In genomic region chr22:31944700-31945477, GRCh38 we compare ENCODE assay signal across 8 cellular contexts. TPM values are rescaled to one million over a fixed set of nuclear protein-coding genes. Genes with fewer than 3 reads are reported as not detected.
A peak's percentile ranks its signal among the peaks of the same experiment; 100 is the strongest.
DNase-seq lines count a peak whose midpoint lies in the region; ATAC-seq and TF ChIP-seq lines count a peak whose summit lies in the region.

No MANE protein-coding gene starts in this region.

- intact Hi-C loops in dorsolateral prefrontal cortex (cut with DNase I), result loop anchor here (2.0 to 10.0 kb wide), 8 partner anchors 50 to 530 kb away; partner anchors contain the start of genes DEPDC5 (in 2 of the 2), PISD (in 2 of the 2), PRR14L (in 2 of the 2) and FBXO7 (in 1 of the 2)

- no peaks in the 10 kb centered on the region for H3K27me3 ChIP-seq in dorsolateral prefrontal cortex

- TF ChIP-seq CTCF in dorsolateral prefrontal cortex (IDR thresholded peaks at IDR 0.05 in 54 of 56, conservative IDR thresholded peaks at IDR 0.05 in 2 of 56; ENCODE audit: low read depth in 1 of 56, partially characterized antibody in 56 of 56), result peak in 4 of 56 donors; percentile 5 to 23 (median 10)

- H3K27ac Mint-ChIP-seq in stimulated activated memory B cell treated with anti-CD40 and anti-IgM and Interleukin-4, amounts not matched to agents 10 μg/mL and 1 μg/mL and 100 μg/mL, for 72 hours, result no peak overlapping the region

- peak overlapping the region; percentile 84 to 100 (median 99) for H3K27ac ChIP-seq in dorsolateral prefrontal cortex

- peak overlapping the region; percentile 93 for H3K4me3 Mint-ChIP-seq in stimulated activated memory B cell treated with anti-CD40 and anti-IgM and Interleukin-4, amounts not matched to agents 10 μg/mL and 1 μg/mL and 100 μg/mL, for 72 hours

- peak overlapping the region; percentile 56 to 99 (median 91) for H3K4me3 ChIP-seq in dorsolateral prefrontal cortex

- peaks cover 14% of the 10 kb centered on the region for H3K4me1 Mint-ChIP-seq in stimulated activated memory B cell treated with anti-CD40 and anti-IgM and Interleukin-4, amounts not matched to agents 10 μg/mL and 1 μg/mL and 100 μg/mL, for 72 hours

- DNase-seq in ACHN, result peak; percentile 16
- peak; percentile 11 for DNase-seq in T-helper 22 cell (ENCODE audit: low read depth)
- DNase-seq in dorsolateral prefrontal cortex, result peak in 4 of 10 donors; percentile 34 to 69 (median 49)
- peak; percentile 48 for DNase-seq in medulla oblongata (ENCODE audit: extremely low spot score)
- no peak for DNase-seq in DMS79 treated with DMSO at 0.1 percent for 48 hours (lab: John Stamatoyannopoulos, UW)

- H3K27me3 Mint-ChIP-seq in stimulated activated memory B cell treated with anti-CD40 and anti-IgM and Interleukin-4, amounts not matched to agents 10 μg/mL and 1 μg/mL and 100 μg/mL, for 72 hours, result no peaks in the 10 kb centered on the region

- no peaks in the 10 kb centered on the region for H3K9me3 Mint-ChIP-seq in stimulated activated memory B cell treated with anti-CD40 and anti-IgM and Interleukin-4, amounts not matched to agents 10 μg/mL and 1 μg/mL and 100 μg/mL, for 72 hours

- H3K36me3 Mint-ChIP-seq in stimulated activated memory B cell treated with anti-CD40 and anti-IgM and Interleukin-4, amounts not matched to agents 10 μg/mL and 1 μg/mL and 100 μg/mL, for 72 hours, result no peaks in the 10 kb centered on the region

- ATAC-seq in GM18868 (IDR thresholded peaks at IDR 0.05; ENCODE audit: unreplicated experiment) (peak; percentile 20), HG03108 (IDR thresholded peaks at IDR 0.05; ENCODE audit: unreplicated experiment) (peak; percentile 15)
- ATAC-seq in stimulated activated memory B cell treated with anti-CD40 and anti-IgM and Interleukin-4, amounts not matched to agents 10 μg/mL and 1 μg/mL and 100 μg/mL, for 72 hours, result peak; percentile 67

- in situ Hi-C loops in ACHN (cut with HindIII; ENCODE audit: low pct_ligation_motif_present, low pct_unique_long_range_greater_than_20kb, low sequenced_read_pairs), result no loop called here

RNA-seq across cellular contexts. Expression of gene YWHAH, which starts 0.6 kb away (rescaled TPM):
- 1,000 to 10,000 TPM in 48 of 120 experiments, 100 to 1,000 TPM in 72; 191 to 1,478 (median 946) TPM for total RNA-seq in dorsolateral prefrontal cortex

Comparison
In these comparisons a context has a peak if more than half of its experiments do, and no peak if none do; other contexts are left out.
1. ATAC-seq: peak in every context shown above with its lines; median percentile 67 in stimulated activated memory B cell treated with anti-CD40 and anti-IgM and Interleukin-4, amounts not matched to agents 10 μg/mL and 1 μg/mL and 100 μg/mL, for 72 hours; 20 in GM18868; 15 in HG03108.